2 cellular contexts compared by ENCODE assay signal in the genomic region with DNA sequence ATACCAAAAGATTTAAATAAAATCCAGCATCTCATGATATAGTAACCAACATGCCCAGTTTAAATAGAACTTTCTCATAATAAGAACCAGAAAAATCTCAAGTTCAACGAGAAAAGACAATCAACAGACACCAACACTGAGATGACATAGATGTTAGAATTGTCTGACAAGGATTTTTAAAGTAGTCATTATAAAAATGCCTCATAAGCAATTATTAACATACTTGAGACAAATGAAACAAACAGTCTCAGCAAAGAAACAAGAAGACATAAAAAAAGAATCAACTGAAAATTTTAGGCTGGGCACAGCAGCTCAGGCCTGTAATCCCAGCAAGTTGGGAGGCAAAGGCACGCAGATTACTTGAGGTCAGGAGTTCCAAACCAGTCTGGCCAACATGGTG.
TF ChIP-seq lines count a peak whose summit lies in the region.

No MANE protein-coding gene starts in this region.

TF ChIP-seq in HepG2, 621 proteins besides CTCF, POLR2A, EP300 and RAD21:
- TF ChIP-seq, protein P1, sequence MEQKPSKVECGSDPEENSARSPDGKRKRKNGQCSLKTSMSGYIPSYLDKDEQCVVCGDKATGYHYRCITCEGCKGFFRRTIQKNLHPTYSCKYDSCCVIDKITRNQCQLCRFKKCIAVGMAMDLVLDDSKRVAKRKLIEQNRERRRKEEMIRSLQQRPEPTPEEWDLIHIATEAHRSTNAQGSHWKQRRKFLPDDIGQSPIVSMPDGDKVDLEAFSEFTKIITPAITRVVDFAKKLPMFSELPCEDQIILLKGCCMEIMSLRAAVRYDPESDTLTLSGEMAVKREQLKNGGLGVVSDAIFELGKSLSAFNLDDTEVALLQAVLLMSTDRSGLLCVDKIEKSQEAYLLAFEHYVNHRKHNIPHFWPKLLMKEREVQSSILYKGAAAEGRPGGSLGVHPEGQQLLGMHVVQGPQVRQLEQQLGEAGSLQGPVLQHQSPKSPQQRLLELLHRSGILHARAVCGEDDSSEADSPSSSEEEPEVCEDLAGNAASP (CRISPR knock-in tag; IDR thresholded peaks at IDR 0.05; ENCODE audit: borderline replicate concordance), result no peak
- TF ChIP-seq HNRNPLL (IDR thresholded peaks at IDR 0.05; ENCODE audit: low read depth, low read length, poor library complexity, severe bottlenecking) (no peak), MAFK (conservative IDR thresholded peaks at IDR 0.05 in 1 of 2, IDR thresholded peaks at IDR 0.05 in 1 of 2; ENCODE audit: low read length in 2 of 2) (peak; percentile 53 to 83), MAFF (IDR thresholded peaks at IDR 0.05; ENCODE audit: low read depth, low read length) (peak; percentile 70), ZNF337 (CRISPR knock-in tag; IDR thresholded peaks at IDR 0.05; ENCODE audit: borderline replicate concordance, low read depth) (no peak), ZNF713 (CRISPR knock-in tag; IDR thresholded peaks at IDR 0.05) (no peak), ZNF235 (CRISPR knock-in tag; IDR thresholded peaks at IDR 0.05; ENCODE audit: borderline replicate concordance) (no peak), ZBTB7A (CRISPR knock-in tag; IDR thresholded peaks at IDR 0.05) (no peak), ZNF773 (CRISPR knock-in tag; IDR thresholded peaks at IDR 0.05; ENCODE audit: borderline replicate concordance) (no peak), RELA (CRISPR knock-in tag; IDR thresholded peaks at IDR 0.05) (no peak), HMGA1 (CRISPR knock-in tag; conservative IDR thresholded peaks at IDR 0.05) (no peak), ZNF552 (CRISPR knock-in tag; IDR thresholded peaks at IDR 0.05; ENCODE audit: borderline replicate concordance) (no peak), CCDC6 (CRISPR knock-in tag; IDR thresholded peaks at IDR 0.05) (no peak), RORA (CRISPR knock-in tag; IDR thresholded peaks at IDR 0.05) (no peak)
- TF ChIP-seq, protein P2, sequence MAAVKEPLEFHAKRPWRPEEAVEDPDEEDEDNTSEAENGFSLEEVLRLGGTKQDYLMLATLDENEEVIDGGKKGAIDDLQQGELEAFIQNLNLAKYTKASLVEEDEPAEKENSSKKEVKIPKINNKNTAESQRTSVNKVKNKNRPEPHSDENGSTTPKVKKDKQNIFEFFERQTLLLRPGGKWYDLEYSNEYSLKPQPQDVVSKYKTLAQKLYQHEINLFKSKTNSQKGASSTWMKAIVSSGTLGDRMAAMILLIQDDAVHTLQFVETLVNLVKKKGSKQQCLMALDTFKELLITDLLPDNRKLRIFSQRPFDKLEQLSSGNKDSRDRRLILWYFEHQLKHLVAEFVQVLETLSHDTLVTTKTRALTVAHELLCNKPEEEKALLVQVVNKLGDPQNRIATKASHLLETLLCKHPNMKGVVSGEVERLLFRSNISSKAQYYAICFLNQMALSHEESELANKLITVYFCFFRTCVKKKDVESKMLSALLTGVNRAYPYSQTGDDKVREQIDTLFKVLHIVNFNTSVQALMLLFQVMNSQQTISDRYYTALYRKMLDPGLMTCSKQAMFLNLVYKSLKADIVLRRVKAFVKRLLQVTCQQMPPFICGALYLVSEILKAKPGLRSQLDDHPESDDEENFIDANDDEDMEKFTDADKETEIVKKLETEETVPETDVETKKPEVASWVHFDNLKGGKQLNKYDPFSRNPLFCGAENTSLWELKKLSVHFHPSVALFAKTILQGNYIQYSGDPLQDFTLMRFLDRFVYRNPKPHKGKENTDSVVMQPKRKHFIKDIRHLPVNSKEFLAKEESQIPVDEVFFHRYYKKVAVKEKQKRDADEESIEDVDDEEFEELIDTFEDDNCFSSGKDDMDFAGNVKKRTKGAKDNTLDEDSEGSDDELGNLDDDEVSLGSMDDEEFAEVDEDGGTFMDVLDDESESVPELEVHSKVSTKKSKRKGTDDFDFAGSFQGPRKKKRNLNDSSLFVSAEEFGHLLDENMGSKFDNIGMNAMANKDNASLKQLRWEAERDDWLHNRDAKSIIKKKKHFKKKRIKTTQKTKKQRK (IDR thresholded peaks at IDR 0.05; ENCODE audit: low read length), result no peak
TF ChIP-seq in HepG2: peak in this region for 2.

TF ChIP-seq in IMR-90, 13 proteins besides CTCF, POLR2A, EP300 and RAD21:
- TF ChIP-seq MAFK (IDR thresholded peaks at IDR 0.05; ENCODE audit: low read depth, low read length) (peak; percentile 88), RCOR1 (IDR thresholded peaks at IDR 0.05; ENCODE audit: insufficient replicate concordance, low read length) (no peak), MXI1 (IDR thresholded peaks at IDR 0.05; ENCODE audit: borderline replicate concordance, low read depth, low read length) (no peak), NFE2L2 (IDR thresholded peaks at IDR 0.05; ENCODE audit: low read depth, low read length) (no peak), CEBPB (IDR thresholded peaks at IDR 0.05; ENCODE audit: low read depth, low read length) (no peak)
TF ChIP-seq in IMR-90: peak in this region for 1.
